19 cellular contexts compared by ENCODE assay signal in the genomic region with DNA sequence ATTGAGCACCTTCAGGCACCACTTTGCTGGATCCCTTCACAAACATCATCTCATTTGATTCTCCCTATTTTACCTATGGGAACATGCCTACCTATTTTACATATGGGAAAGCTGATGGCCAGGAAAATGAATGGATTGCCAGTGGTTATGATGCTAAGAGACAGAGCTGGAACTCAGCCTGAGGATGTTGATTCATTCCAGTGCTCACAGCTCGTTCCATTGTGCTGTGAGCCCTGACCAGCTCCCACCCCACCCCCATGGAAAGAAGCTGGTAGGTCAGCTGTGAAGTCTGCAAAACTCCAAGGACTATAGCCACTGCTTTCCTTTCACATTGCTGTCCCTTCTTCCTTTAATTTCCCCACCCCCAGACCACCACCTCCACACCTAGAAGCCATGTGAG. TPM values are rescaled to one million over a fixed set of nuclear protein-coding genes. Genes with fewer than 3 reads are reported as not detected.
DNase-seq lines count a peak whose midpoint lies in the region; ATAC-seq, FAIRE-seq and TF ChIP-seq lines count a peak whose summit lies in the region.
"Had no signal": no experiment of that assay in that cellular context is flagged by ENCODE, and none has a peak within 500 bp of the region (broad histone marks: within the 10 kb centered on the region; RNA-seq: fewer than 3 reads in every experiment).

No MANE protein-coding gene starts in this region.

- H3K36me3 Mint-ChIP-seq in activated T-cell treated with anti-CD3 and anti-CD28 coated beads, Interleukin-2, amount 50 U/mL, for 24 hours (ENCODE audit: low read depth), result no peaks in the 10 kb centered on the region
- H3K36me3 Mint-ChIP-seq: activated naive CD8-positive, alpha-beta T cell had no signal

- BruUV-seq in Panc1 (replicated peaks; lab: Mats Ljungman, UMichigan), result no TSS peak
- no TSS peak for BruUV-seq in endothelial cell of umbilical vein (replicated peaks; lab: Mats Ljungman, UMichigan)

- H3K27ac ChIP-seq in Panc1 (ENCODE audit: low read length) (no peak overlapping the region), endothelial cell of umbilical vein (ENCODE audit: insufficient read depth, low read depth, low read length) (no peak overlapping the region), left lung (no peak overlapping the region)
- H3K27ac ChIP-seq: pancreas, suprapubic skin had no signal

- in situ Hi-C loops in Panc1 (cut with HindIII; ENCODE audit: low pct_unique_long_range_greater_than_20kb, low sequenced_read_pairs), result no loop called here

- no peaks in the 10 kb centered on the region for H3K9me1 ChIP-seq in endothelial cell of umbilical vein (replicated peaks; ENCODE audit: control insufficient read depth, extremely low read depth, insufficient read depth, low read length)

- CTCF ChIA-PET in Panc1 (lab: Charles Lee), result no interaction called here
- CTCF ChIA-PET in endothelial cell of umbilical vein (lab: Charles Lee), result interaction anchor here (0.7 to 1.2 kb wide), 7 partner anchors 9 to 201 kb away, joined by 3 to 10 read pairs (median 4); a partner anchor contains a TSS

- peak; percentile 94 for FAIRE-seq in endothelial cell of umbilical vein (lab: Jason Lieb, UNC)
- FAIRE-seq: pancreas had no signal

- no peaks in the 10 kb centered on the region for H3K27me3 Mint-ChIP-seq in activated T-cell treated with anti-CD3 and anti-CD28 coated beads, Interleukin-2, amount 50 U/mL, for 24 hours
- H3K27me3 Mint-ChIP-seq: activated naive CD8-positive, alpha-beta T cell had no signal

- no peak for TF ChIP-seq CTCF in Panc1 (IDR thresholded peaks at IDR 0.05)
- TF ChIP-seq CTCF in endothelial cell of umbilical vein (IDR thresholded peaks at IDR 0.05; ENCODE audit: extremely low read depth in 1 of 2, insufficient read depth in 1 of 2, low read depth in 1 of 2, low read length in 2 of 2), result no peak
- no peak for TF ChIP-seq CTCF in left lung (IDR thresholded peaks at IDR 0.05)

- H3K4me1 Mint-ChIP-seq in activated T-cell treated with anti-CD3 and anti-CD28 coated beads, Interleukin-2, amount 50 U/mL, for 24 hours (ENCODE audit: low read depth), result peaks cover 7% of the 10 kb centered on the region

- H4K20me1 ChIP-seq in endothelial cell of umbilical vein (replicated peaks; ENCODE audit: control insufficient read depth, extremely low read depth, insufficient read depth, low read length), result peaks cover 2% of the 10 kb centered on the region

- H3K36me3 ChIP-seq in Panc1 (ENCODE audit: control insufficient read depth, insufficient read depth, low read length), result no peaks in the 10 kb centered on the region
- H3K36me3 ChIP-seq in endothelial cell of umbilical vein (ENCODE audit: control insufficient read depth in 2 of 2, extremely low read depth in 1 of 2, insufficient read depth in 2 of 2, low read length in 2 of 2), result no peaks in the 10 kb centered on the region
- no peaks in the 10 kb centered on the region for H3K36me3 ChIP-seq in left lung
- H3K36me3 ChIP-seq: pancreas, suprapubic skin had no signal

- H2AFZ ChIP-seq in endothelial cell of umbilical vein (ENCODE audit: low read depth, low read length), result no peak overlapping the region

- ATAC-seq in Panc1 (peak; percentile 79), left lung (peak; percentile 20)
- ATAC-seq: pancreas had no signal

- TF ChIP-seq POLR2A in endothelial cell of umbilical vein (IDR thresholded peaks at IDR 0.05; ENCODE audit: low read depth, low read length), result no peak

- H3K9me3 Mint-ChIP-seq in activated T-cell treated with anti-CD3 and anti-CD28 coated beads, Interleukin-2, amount 50 U/mL, for 24 hours, result no peaks in the 10 kb centered on the region

- H3K4me2 ChIP-seq in endothelial cell of umbilical vein (ENCODE audit: insufficient read depth, low read length), result no peak overlapping the region

- dilution Hi-C loops in endothelial cell of umbilical vein (cut with MboI; ENCODE audit: extremely low pct_ligation_motif_present, low sequenced_read_pairs), result no loop called here

- H3K79me2 ChIP-seq in endothelial cell of umbilical vein (ENCODE audit: control insufficient read depth, insufficient read depth, low read length), result peaks cover 44% of the 10 kb centered on the region

- H3K9me3 ChIP-seq in Panc1 (ENCODE audit: control insufficient read depth, insufficient read depth, low read depth, low read length) (no peaks in the 10 kb centered on the region), endothelial cell of umbilical vein (replicated peaks; ENCODE audit: control insufficient read depth, insufficient read depth, low read length) (no peaks in the 10 kb centered on the region), left lung (no peaks in the 10 kb centered on the region)
- H3K9me3 ChIP-seq: pancreas, suprapubic skin had no signal

- DNase-seq in EH (ENCODE audit: low read depth) (peak; percentile 72), Panc1 (ENCODE audit: low read depth, low spot score) (no peak), endothelial cell of umbilical vein (ENCODE audit: low read depth, low spot score) (peak; percentile 78), left lung (no peak), COLO668 (lab: John Stamatoyannopoulos, UW; ENCODE audit: unreplicated experiment) (no peak), iPS-NIHi11 (ENCODE audit: low spot score) (no peak), NOMO-1 treated with dmso at 0.1 percent for 144 hours (lab: John Stamatoyannopoulos, UW; ENCODE audit: unreplicated experiment) (no peak)
- DNase-seq in activated T-cell treated with anti-CD3 and anti-CD28 coated beads, Interleukin-2, amount 50 U/mL, for 24 hours, result no peak
- DNase-seq: activated CD4-positive, alpha-beta T cell treated with anti-CD3 and anti-CD28 coated beads for 1 hour; activated CD8-positive, alpha-beta memory T cell treated with anti-CD3 and anti-CD28 coated beads, Interleukin-2, amount 50 U/mL, for 4 hours; AML-193; erythroblast; NCI-H1436; NCI-H69; pancreas; stimulated activated CD4-positive, alpha-beta T cell treated with anti-CD3 and anti-CD28 coated beads, Interleukin-15, amount 100 ng/mL, for 24 hours; T-helper 1 cell had no signal

- H3K4me1 ChIP-seq in Panc1 (ENCODE audit: control insufficient read depth, insufficient read depth, low read length), result peaks cover 20% of the 10 kb centered on the region
- H3K4me1 ChIP-seq in endothelial cell of umbilical vein (ENCODE audit: control insufficient read depth, extremely low read depth, insufficient read depth, low read length), result peaks cover 9% of the 10 kb centered on the region
- H3K4me1 ChIP-seq in left lung, result peaks cover 4 to 11% of the 10 kb centered on the region in 2 donors
- H3K4me1 ChIP-seq: pancreas had no signal

- H3K4me3 ChIP-seq in Panc1 (ENCODE audit: low read depth in 2 of 2, low read length in 2 of 2), result no peak overlapping the region
- no peak overlapping the region for H3K4me3 ChIP-seq in endothelial cell of umbilical vein (replicated peaks in 1 of 3; ENCODE audit: insufficient read depth in 1 of 3, low read depth in 1 of 3, low read length in 3 of 3)
- no peak overlapping the region for H3K4me3 ChIP-seq in left lung
- H3K4me3 ChIP-seq: pancreas, suprapubic skin had no signal

- no peak overlapping the region for H3K27ac Mint-ChIP-seq in activated T-cell treated with anti-CD3 and anti-CD28 coated beads, Interleukin-2, amount 50 U/mL, for 24 hours
- H3K27ac Mint-ChIP-seq: activated naive CD8-positive, alpha-beta T cell had no signal

- no peak overlapping the region for H3K4me3 Mint-ChIP-seq in activated T-cell treated with anti-CD3 and anti-CD28 coated beads, Interleukin-2, amount 50 U/mL, for 24 hours
- H3K4me3 Mint-ChIP-seq: activated naive CD8-positive, alpha-beta T cell had no signal

- intact Hi-C loops in Panc1 (cut with micrococcal nuclease; ENCODE audit: unreplicated experiment), result no loop called here
- intact Hi-C loops in endothelial cell of umbilical vein (cut with micrococcal nuclease), result loop anchor here (1.0 kb wide), 2 partner anchors 8 to 10 kb away; no protein-coding TSS in a partner anchor
- intact Hi-C loops in left lung (cut with DNase I), result no loop called here

- H3K9ac ChIP-seq in endothelial cell of umbilical vein (replicated peaks; ENCODE audit: extremely low read depth, insufficient read depth, low read length), result no peak overlapping the region

- POLR2A ChIA-PET in Panc1 (lab: Charles Lee) (no interaction called here), endothelial cell of umbilical vein (lab: Charles Lee) (no interaction called here)

- H3K27me3 ChIP-seq in Panc1 (ENCODE audit: control insufficient read depth, insufficient read depth, low read length) (no peaks in the 10 kb centered on the region), endothelial cell of umbilical vein (ENCODE audit: control insufficient read depth in 2 of 2, insufficient read depth in 2 of 2, low read length in 2 of 2) (no peaks in the 10 kb centered on the region), left lung (no peaks in the 10 kb centered on the region)
- H3K27me3 ChIP-seq: pancreas, suprapubic skin had no signal

TF ChIP-seq in endothelial cell of umbilical vein, 7 proteins besides CTCF, POLR2A, EP300 and RAD21 (continues in another document):
- TF ChIP-seq POLR2AphosphoS5 (IDR thresholded peaks at IDR 0.05; ENCODE audit: insufficient read depth, low read depth, low read length) (no peak), EZH2 (IDR thresholded peaks at IDR 0.05; ENCODE audit: borderline replicate concordance, low read depth, low read length, severe bottlenecking) (no peak), JUN (IDR thresholded peaks at IDR 0.05; ENCODE audit: borderline replicate concordance, insufficient read depth, insufficient read length, low read depth) (no peak)

RNA-seq across cellular contexts. Expression of a gene that starts 9.6 kb away (rescaled TPM):
- total RNA-seq in Panc1 (2021; ENCODE audit: unreplicated experiment) (55.6 TPM), endothelial cell of umbilical vein (42.6 and 44.1 TPM in 2 replicates), left lung (10 to 100 TPM; 30.4 to 41.0 TPM)
- polyA plus RNA-seq in Panc1 (2012; ENCODE audit: insufficient read length), result 63.0 TPM
- 63.7 and 89.3 TPM in 2 replicates for polyA plus RNA-seq in endothelial cell of umbilical vein
- polyA plus RNA-seq in endothelial cell of umbilical vein (2011; cell fraction: cytosol; rRNA removed), result 49.2 and 66.4 TPM in 2 replicates
- polyA plus RNA-seq in endothelial cell of umbilical vein (2011; cell fraction: nucleus; rRNA removed), result 18.1 and 22.7 TPM in 2 replicates
- polyA plus RNA-seq in endothelial cell of umbilical vein (2012), result 24.5 and 41.0 TPM in 2 replicates
- polyA minus RNA-seq in endothelial cell of umbilical vein, result 14.8 and 20.9 TPM in 2 replicates
- polyA minus RNA-seq in endothelial cell of umbilical vein (2011; cell fraction: cytosol; rRNA and poly(A)+ RNA removed), result 3.6 TPM
- polyA minus RNA-seq in endothelial cell of umbilical vein (2011; cell fraction: nucleus; rRNA and poly(A)+ RNA removed), result 5.1 and 10.4 TPM in 2 replicates

RNA-seq across cellular contexts. Expression of a gene that starts 10.1 kb away (rescaled TPM):
- 83.3 TPM for total RNA-seq in Panc1 (2021; ENCODE audit: unreplicated experiment)
- polyA plus RNA-seq in Panc1 (2012; ENCODE audit: insufficient read length), result 81.5 TPM
- 80.9 and 95.2 TPM in 2 replicates for total RNA-seq in endothelial cell of umbilical vein
- polyA plus RNA-seq in endothelial cell of umbilical vein, result 123 and 135 TPM in 2 replicates
- polyA plus RNA-seq in endothelial cell of umbilical vein (2011; cell fraction: cytosol; rRNA removed), result 77.1 and 82.2 TPM in 2 replicates
- polyA plus RNA-seq in endothelial cell of umbilical vein (2011; cell fraction: nucleus; rRNA removed), result 284 and 338 TPM in 2 replicates
- polyA plus RNA-seq in endothelial cell of umbilical vein (2012), result 68.3 and 74.8 TPM in 2 replicates
- 155 and 161 TPM in 2 replicates for polyA minus RNA-seq in endothelial cell of umbilical vein
- 55.2 TPM for polyA minus RNA-seq in endothelial cell of umbilical vein (2011; cell fraction: cytosol; rRNA and poly(A)+ RNA removed)
- 90.5 and 121 TPM in 2 replicates for polyA minus RNA-seq in endothelial cell of umbilical vein (2011; cell fraction: nucleus; rRNA and poly(A)+ RNA removed)
- total RNA-seq in left lung, result 10 to 100 TPM; 60.1 to 60.7 TPM

Comparison
In these comparisons a context has a peak if more than half of its experiments do, and no peak if none do; other contexts are left out.
1. DNase-seq: peak in EH (single experiment) and endothelial cell of umbilical vein (single experiment); none in Panc1 (single experiment), left lung (0 of 2), COLO668 (single experiment), activated T-cell treated with anti-CD3 and anti-CD28 coated beads, Interleukin-2, amount 50 U/mL, for 24 hours (single experiment), iPS-NIHi11 (single experiment) and NOMO-1 treated with dmso at 0.1 percent for 144 hours (single experiment).